23 cellular contexts compared by ENCODE assay signal in genomic region chr9:78919701-78920100, GRCh38.
"Had no signal": no experiment of that assay in that cellular context is flagged by ENCODE, and none has a peak within 500 bp of the region (broad histone marks: within the 10 kb centered on the region; RNA-seq: fewer than 3 reads in every experiment).

No MANE protein-coding gene starts in this region.

- H3K4me1 ChIP-seq: esophagus squamous epithelium, heart left ventricle, prostate gland, right atrium auricular region, thyroid gland had no signal

- H3K27ac Mint-ChIP-seq: activated CD4-positive, alpha-beta memory T cell treated with anti-CD3 and anti-CD28 coated beads, Interleukin-2, amount 10 ng/mL, durations not matched to agents 7 days and 5 days; activated CD4-positive, alpha-beta T cell treated with anti-CD3 and anti-CD28 coated beads, Interleukin-2, amount 10 ng/mL, durations not matched to agents 24 days and 14 days; activated naive CD4-positive, alpha-beta T cell treated with anti-CD3 and anti-CD28 coated beads for 36 hours; activated naive CD8-positive, alpha-beta T cell treated with anti-CD3 and anti-CD28 coated beads, Interleukin-2, amount 10 ng/mL, durations not matched to agents 7 days and 5 days; activated T-cell treated with anti-CD3 and anti-CD28 coated beads, Interleukin-2, amount 50 U/mL, for 72 hours; nephron; stimulated activated naive CD8-positive, alpha-beta T cell treated with anti-CD3 and anti-CD28 coated beads, Interleukin-15, Interleukin-2, amounts not matched to agents 100 ng/mL and 50 ng/mL, for 24 hours had no signal

- DNase-seq: activated CD4-positive, alpha-beta memory T cell treated with anti-CD3 and anti-CD28 coated beads, Interleukin-2, amount 10 ng/mL, durations not matched to agents 7 days and 5 days; activated CD4-positive, alpha-beta T cell treated with anti-CD3 and anti-CD28 coated beads, Interleukin-2, amount 10 ng/mL, durations not matched to agents 24 days and 14 days; activated effector memory CD4-positive, alpha-beta T cell treated with Interleukin-2 at 50 U/mL for 16 hours; activated naive CD4-positive, alpha-beta T cell treated with anti-CD3 and anti-CD28 coated beads for 36 hours; activated naive CD8-positive, alpha-beta T cell treated with anti-CD3 and anti-CD28 coated beads, Interleukin-2, amount 10 ng/mL, durations not matched to agents 7 days and 5 days; activated T-cell treated with anti-CD3 and anti-CD28 coated beads, Interleukin-2, amount 50 U/mL, for 72 hours; body of pancreas; caudate nucleus; effector memory CD4-positive, alpha-beta T cell; esophagus squamous epithelium; heart left ventricle; left ventricle myocardium superior; ovary; stimulated activated CD4-positive, alpha-beta T cell treated with anti-CD3 and anti-CD28 coated beads, Interleukin-12 subunit alpha, Interleukin-12 subunit beta, amount 100 ng/mL, for 4 hours; stimulated activated CD4-positive, alpha-beta T cell treated with anti-CD3 and anti-CD28 coated beads, Interleukin-4, amount 100 ng/mL, for 4 hours; substantia nigra; T-helper 2 cell; thyroid gland had no signal

- H3K36me3 ChIP-seq: esophagus squamous epithelium, heart left ventricle, neutrophil, ovary, prostate gland, right atrium auricular region, thyroid gland had no signal

- H3K27me3 ChIP-seq: body of pancreas, esophagus squamous epithelium, heart left ventricle, neutrophil, ovary, right atrium auricular region, thyroid gland had no signal

- H3K4me3 Mint-ChIP-seq: activated CD4-positive, alpha-beta memory T cell treated with anti-CD3 and anti-CD28 coated beads, Interleukin-2, amount 10 ng/mL, durations not matched to agents 7 days and 5 days; activated CD4-positive, alpha-beta T cell treated with anti-CD3 and anti-CD28 coated beads, Interleukin-2, amount 10 ng/mL, durations not matched to agents 24 days and 14 days; activated naive CD4-positive, alpha-beta T cell treated with anti-CD3 and anti-CD28 coated beads for 36 hours; activated naive CD8-positive, alpha-beta T cell treated with anti-CD3 and anti-CD28 coated beads, Interleukin-2, amount 10 ng/mL, durations not matched to agents 7 days and 5 days; activated T-cell treated with anti-CD3 and anti-CD28 coated beads, Interleukin-2, amount 50 U/mL, for 72 hours; nephron; stimulated activated naive CD8-positive, alpha-beta T cell treated with anti-CD3 and anti-CD28 coated beads, Interleukin-15, Interleukin-2, amounts not matched to agents 100 ng/mL and 50 ng/mL, for 24 hours had no signal

- H3K27ac ChIP-seq: body of pancreas, esophagus squamous epithelium, heart left ventricle, neutrophil, ovary, prostate gland, right atrium auricular region, thyroid gland had no signal

- H3K9me3 Mint-ChIP-seq: activated CD4-positive, alpha-beta T cell treated with anti-CD3 and anti-CD28 coated beads, Interleukin-2, amount 10 ng/mL, durations not matched to agents 24 days and 14 days had no signal

- H3K9me3 ChIP-seq: body of pancreas, neutrophil, ovary, prostate gland, right atrium auricular region, thyroid gland had no signal

- H3K36me3 Mint-ChIP-seq: activated naive CD8-positive, alpha-beta T cell treated with anti-CD3 and anti-CD28 coated beads, Interleukin-2, amount 10 ng/mL, durations not matched to agents 7 days and 5 days had no signal

- H3K27me3 Mint-ChIP-seq: activated CD4-positive, alpha-beta memory T cell treated with anti-CD3 and anti-CD28 coated beads, Interleukin-2, amount 10 ng/mL, durations not matched to agents 7 days and 5 days; activated CD4-positive, alpha-beta T cell treated with anti-CD3 and anti-CD28 coated beads, Interleukin-2, amount 10 ng/mL, durations not matched to agents 24 days and 14 days; activated naive CD8-positive, alpha-beta T cell treated with anti-CD3 and anti-CD28 coated beads, Interleukin-2, amount 10 ng/mL, durations not matched to agents 7 days and 5 days had no signal

- ATAC-seq: activated T-cell treated with anti-CD3 and anti-CD28 coated beads, Interleukin-2, amount 50 U/mL, for 72 hours; body of pancreas; heart left ventricle; left ventricle myocardium superior had no signal

- H3K4me3 ChIP-seq: body of pancreas, esophagus squamous epithelium, heart left ventricle, ovary, prostate gland, right atrium auricular region, thyroid gland had no signal

- H3K4me1 Mint-ChIP-seq: activated CD4-positive, alpha-beta memory T cell treated with anti-CD3 and anti-CD28 coated beads, Interleukin-2, amount 10 ng/mL, durations not matched to agents 7 days and 5 days; activated CD4-positive, alpha-beta T cell treated with anti-CD3 and anti-CD28 coated beads, Interleukin-2, amount 10 ng/mL, durations not matched to agents 24 days and 14 days; activated naive CD8-positive, alpha-beta T cell treated with anti-CD3 and anti-CD28 coated beads, Interleukin-2, amount 10 ng/mL, durations not matched to agents 7 days and 5 days had no signal
